In the genomic region with DNA sequence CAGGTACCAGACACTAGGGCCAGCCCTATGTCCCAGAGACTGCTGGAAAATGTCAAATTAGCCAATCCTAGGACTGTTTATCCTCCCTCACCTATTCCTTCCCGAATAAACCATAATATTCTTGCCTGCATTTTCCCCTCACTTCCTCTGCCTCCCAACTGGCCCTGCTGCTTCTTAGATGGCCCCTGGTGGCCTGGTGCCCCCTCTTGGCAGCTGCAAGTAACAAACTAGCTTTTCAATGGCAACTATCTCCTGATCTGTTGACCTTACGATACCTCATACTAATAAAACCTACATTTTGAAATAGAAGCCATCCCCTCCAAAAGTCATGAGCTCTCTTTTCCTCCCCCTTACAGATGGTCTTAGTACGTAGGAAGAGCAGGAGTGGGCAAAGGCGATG, we compare ENCODE assay signal across 10 cellular contexts.
DNase-seq lines count a peak whose midpoint lies in the region; ATAC-seq, FAIRE-seq and TF ChIP-seq lines count a peak whose summit lies in the region.
"Had no signal": no experiment of that assay in that cellular context is flagged by ENCODE, and none has a peak within 500 bp of the region (broad histone marks: within the 10 kb centered on the region; RNA-seq: fewer than 3 reads in every experiment).

No MANE protein-coding gene starts in this region.

- H3K9me3 ChIP-seq in MM.1S (replicated peaks; ENCODE audit: insufficient read depth, low read length) (no peaks in the 10 kb centered on the region), K562 (replicated peaks; ENCODE audit: control insufficient read depth, insufficient read depth, low read depth, low read length) (no peaks in the 10 kb centered on the region), osteoblast (ENCODE audit: low read depth, low read length) (no peaks in the 10 kb centered on the region)

- peak; percentile 39 for TF ChIP-seq CTCF in MM.1S (IDR thresholded peaks at IDR 0.05; ENCODE audit: low read length)
- peak; percentile 30 to 48 (median 43); a peak in 5 of 6 replicates for TF ChIP-seq CTCF in K562 (IDR thresholded peaks at IDR 0.05 in 2 of 3, conservative IDR thresholded peaks at IDR 0.05 in 1 of 3; ENCODE audit: insufficient read depth in 2 of 3, low read depth in 1 of 3, low read length in 3 of 3)
- TF ChIP-seq CTCF in osteoblast (IDR thresholded peaks at IDR 0.05; ENCODE audit: extremely low read depth, low read depth, low read length), result peak; percentile 23

- FAIRE-seq in K562 (lab: Jason Lieb, UNC), result no peak

- no peak overlapping the region for H3K4me2 ChIP-seq in MM.1S (ENCODE audit: low read depth, low read length)
- no peak overlapping the region for H3K4me2 ChIP-seq in K562 (ENCODE audit: insufficient read depth, low read length)
- H3K4me2 ChIP-seq in osteoblast (ENCODE audit: insufficient read depth, low read length), result no peak overlapping the region

- intact Hi-C loops in K562 (cut with micrococcal nuclease), result loop anchor here (10.0 kb wide), 1 partner anchor 52 kb away; no protein-coding TSS in a partner anchor

- peak; percentile 44; the same call in 2 of the 3 replicates for ATAC-seq in K562
- ATAC-seq: natural killer cell treated with Interleukin-12 subunit alpha and Interleukin-12 subunit beta and Interleukin-15 and Interleukin-18, amount 100 ng/mL, for 72 hours had no signal

- H4K20me1 ChIP-seq in MM.1S (ENCODE audit: insufficient read depth, low read length) (no peaks in the 10 kb centered on the region), K562 (replicated peaks; ENCODE audit: control insufficient read depth, insufficient read depth, low read length) (no peaks in the 10 kb centered on the region), osteoblast (ENCODE audit: insufficient read depth, low read length) (no peaks in the 10 kb centered on the region)

- peak in 2 of 3 experiments; percentile 44 to 56 for DNase-seq in NCI-H1417 (lab: John Stamatoyannopoulos, UW)
- no peak for DNase-seq in NCI-H1417 treated with DMSO at 0.1 percent for 48 hours (lab: John Stamatoyannopoulos, UW)
- no peak for DNase-seq in MM.1S
- peak in 2 of 4 experiments; percentile 10 to 12 for DNase-seq in K562 (ENCODE audit: extremely low read depth in 1 of 4, low spot score in 3 of 4)
- no peak for DNase-seq in osteoblast (ENCODE audit: insufficient read length, low spot score, missing footprints)
- no peak for DNase-seq in NCI-H1048 (lab: John Stamatoyannopoulos, UW)
- DNase-seq in activated T-cell treated with anti-CD3 and anti-CD28 coated beads, Interleukin-2, amount 50 U/mL, for 48 hours, result no peak
- DNase-seq in cortex of kidney (lab: John Stamatoyannopoulos, UW), result no peak

- POLR2A ChIA-PET in K562 (lab: Yijun Ruan, JAX), result interaction anchor here (1.5 kb wide), 1 partner anchor 12 kb away, joined by 4 read pairs; no protein-coding TSS in a partner anchor

- H2AFZ ChIP-seq in MM.1S (ENCODE audit: low read length), result no peak overlapping the region
- H2AFZ ChIP-seq in K562 (ENCODE audit: low read depth, low read length), result no peak overlapping the region
- no peak overlapping the region for H2AFZ ChIP-seq in osteoblast (ENCODE audit: low read length)

- in situ Hi-C loops in K562 (cut with MboI), result loop anchor here (25.0 kb wide), 1 partner anchor 310 kb away; no protein-coding TSS in a partner anchor

- WGBS in K562 (ENCODE audit: insufficient coverage, low coverage, missing lambda C conversion rate), result 0% methylated on average over 4 of the region's 4 CpGs

- H3K4me3 ChIP-seq in MM.1S (ENCODE audit: low read length) (no peak overlapping the region), K562 (no peak overlapping the region), osteoblast (ENCODE audit: insufficient read depth, low read length) (no peak overlapping the region)

- no TSS peak for BruUV-seq in K562 (replicated peaks; lab: Mats Ljungman, UMichigan)

- H3K27ac ChIP-seq in MM.1S (ENCODE audit: low read length) (no peak overlapping the region), K562 (ENCODE audit: extremely low read depth, low read depth, low read length) (no peak overlapping the region), osteoblast (ENCODE audit: low read depth, low read length) (peak overlapping the region; percentile 1)
- H3K27ac ChIP-seq: HL-60 had no signal

- H3F3A ChIP-seq in MM.1S (ENCODE audit: insufficient read depth, low read length), result no peaks in the 10 kb centered on the region

- H3K9ac ChIP-seq in MM.1S (ENCODE audit: low read length) (no peak overlapping the region), K562 (ENCODE audit: insufficient read depth in 1 of 2, low read depth in 2 of 2, low read length in 2 of 2) (no peak overlapping the region)

- H3K27me3 ChIP-seq in MM.1S (replicated peaks; ENCODE audit: insufficient read depth, low read length) (no peaks in the 10 kb centered on the region), K562 (ENCODE audit: control insufficient read depth in 2 of 2, insufficient read depth in 2 of 2, low read length in 2 of 2) (peaks cover 0 to 29% of the 10 kb centered on the region in 2 experiments; a peak in 3 of 5 replicates), osteoblast (ENCODE audit: insufficient read depth, low read length) (no peaks in the 10 kb centered on the region)

- H3K36me3 ChIP-seq in MM.1S (replicated peaks; ENCODE audit: insufficient read depth, low read length) (no peaks in the 10 kb centered on the region), K562 (ENCODE audit: control insufficient read depth, insufficient read depth, low read length) (no peaks in the 10 kb centered on the region), osteoblast (ENCODE audit: insufficient read depth, low read length) (peaks cover 37% of the 10 kb centered on the region)

- CTCF ChIA-PET in K562 (lab: Yijun Ruan, JAX; ENCODE audit: low intra/inter-chr PET ratio), result no interaction called here

- peak in 1 of 2 experiments; percentile 46; a peak in 2 of 4 replicates for TF ChIP-seq RAD21 in K562 (CRISPR knock-in tag; conservative IDR thresholded peaks at IDR 0.05 in 1 of 2, IDR thresholded peaks at IDR 0.05 in 1 of 2)

- H3K4me1 ChIP-seq in MM.1S (ENCODE audit: low read length), result 0 out of 2 replicates have a peak, but pooled peaks cover 7% of the 10 kb centered on the region
- H3K4me1 ChIP-seq in K562 (replicated peaks in 1 of 2; ENCODE audit: control insufficient read depth in 2 of 2, insufficient read depth in 2 of 2, low read length in 2 of 2), result no peaks in the 10 kb centered on the region
- peaks cover 33% of the 10 kb centered on the region for H3K4me1 ChIP-seq in osteoblast (ENCODE audit: insufficient read depth, low read length)

- H3K79me2 ChIP-seq in MM.1S (ENCODE audit: low read length) (no peaks in the 10 kb centered on the region), K562 (ENCODE audit: control insufficient read depth, insufficient read depth, low read length) (no peaks in the 10 kb centered on the region), osteoblast (ENCODE audit: insufficient read depth, low read length) (no peaks in the 10 kb centered on the region)

- no peaks in the 10 kb centered on the region for H3K9me1 ChIP-seq in K562 (ENCODE audit: control insufficient read depth, insufficient read depth, low read length)

- no peak for TF ChIP-seq EP300 in K562 (IDR thresholded peaks at IDR 0.05; ENCODE audit: low read length)

- H3K9me2 ChIP-seq in MM.1S (replicated peaks; ENCODE audit: insufficient read depth, low read length), result no peaks in the 10 kb centered on the region

- TF ChIP-seq POLR2A in K562 (conservative IDR thresholded peaks at IDR 0.05), result no peak

TF ChIP-seq in K562, 482 proteins besides CTCF, POLR2A, EP300 and RAD21:
- TF ChIP-seq BHLHE40 (IDR thresholded peaks at IDR 0.05; ENCODE audit: low read length) (peak; percentile 46; the same call in 1 of the 2 replicates), ARID3A (IDR thresholded peaks at IDR 0.05; ENCODE audit: borderline replicate concordance, low read depth, low read length) (no peak), ZNF239 (CRISPR knock-in tag; IDR thresholded peaks at IDR 0.05) (no peak), SPI1 (IDR thresholded peaks at IDR 0.05; ENCODE audit: borderline replicate concordance, low read depth, low read length) (0 out of 2 replicates have a peak, but pooled peaks have one; percentile 8)
- TF ChIP-seq, protein P1, sequence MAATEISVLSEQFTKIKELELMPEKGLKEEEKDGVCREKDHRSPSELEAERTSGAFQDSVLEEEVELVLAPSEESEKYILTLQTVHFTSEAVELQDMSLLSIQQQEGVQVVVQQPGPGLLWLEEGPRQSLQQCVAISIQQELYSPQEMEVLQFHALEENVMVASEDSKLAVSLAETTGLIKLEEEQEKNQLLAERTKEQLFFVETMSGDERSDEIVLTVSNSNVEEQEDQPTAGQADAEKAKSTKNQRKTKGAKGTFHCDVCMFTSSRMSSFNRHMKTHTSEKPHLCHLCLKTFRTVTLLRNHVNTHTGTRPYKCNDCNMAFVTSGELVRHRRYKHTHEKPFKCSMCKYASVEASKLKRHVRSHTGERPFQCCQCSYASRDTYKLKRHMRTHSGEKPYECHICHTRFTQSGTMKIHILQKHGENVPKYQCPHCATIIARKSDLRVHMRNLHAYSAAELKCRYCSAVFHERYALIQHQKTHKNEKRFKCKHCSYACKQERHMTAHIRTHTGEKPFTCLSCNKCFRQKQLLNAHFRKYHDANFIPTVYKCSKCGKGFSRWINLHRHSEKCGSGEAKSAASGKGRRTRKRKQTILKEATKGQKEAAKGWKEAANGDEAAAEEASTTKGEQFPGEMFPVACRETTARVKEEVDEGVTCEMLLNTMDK (IDR thresholded peaks at IDR 0.05; ENCODE audit: borderline replicate concordance, insufficient read depth, low read depth, low read length, poor library complexity, severe bottlenecking), result peak; percentile 17
- TF ChIP-seq, protein P2, sequence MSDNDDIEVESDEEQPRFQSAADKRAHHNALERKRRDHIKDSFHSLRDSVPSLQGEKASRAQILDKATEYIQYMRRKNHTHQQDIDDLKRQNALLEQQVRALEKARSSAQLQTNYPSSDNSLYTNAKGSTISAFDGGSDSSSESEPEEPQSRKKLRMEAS (CRISPR knock-in tag; IDR thresholded peaks at IDR 0.05), result no peak

Comparison
In these comparisons a context has a peak if more than half of its experiments do, and no peak if none do; other contexts are left out.
1. DNase-seq: peak in NCI-H1417 (2 of 3); none in NCI-H1417 treated with DMSO at 0.1 percent for 48 hours (single experiment), MM.1S (single experiment), osteoblast (single experiment), NCI-H1048 (single experiment), activated T-cell treated with anti-CD3 and anti-CD28 coated beads, Interleukin-2, amount 50 U/mL, for 48 hours (0 of 2) and cortex of kidney (single experiment).
2. Peak in every context shown above with its lines, with median percentiles within 50 percentile points of each other: CTCF ChIP-seq.